Comparison of ENCODE assay signal across 8 cellular contexts in genomic region chr3:134485620-134486576, GRCh38. TPM values are rescaled to one million over a fixed set of nuclear protein-coding genes. Genes with fewer than 3 reads are reported as not detected.
DNase-seq lines count a peak whose midpoint lies in the region; ATAC-seq and TF ChIP-seq lines count a peak whose summit lies in the region.

ANAPC13 (minus strand) TSS chr3:134485985; CDS start chr3:134482904, 3,081 bp downstream.
CEP63 (plus strand) TSS chr3:134486057; CDS start chr3:134495321, 9,264 bp downstream.

- no peaks in the 10 kb centered on the region for H3K27me3 Mint-ChIP-seq in progenitor cell of endocrine pancreas

- intact Hi-C loops in T-helper 1 cell treated with Interleukin-12 subunit alpha and Interleukin-12 subunit beta and Interleukin-4 antibody, amounts not matched to agents 30 ng/mL and 1 ng/mL, for 36 hours (cut with micrococcal nuclease), result loop anchor here (1.0 to 10.0 kb wide), 14 partner anchors 10 to 1766 kb away; partner anchors contain the start of genes CDV3, MSL2, NPHP3 and PCCB
- intact Hi-C loops in left cardiac atrium (cut with DNase I), result no loop called here

- peak; percentile 93 for DNase-seq in GM13976 (ENCODE audit: low spot score)
- peak; percentile 99 for DNase-seq in NCI-H146 treated with DMSO at 0.1 percent for 48 hours (lab: John Stamatoyannopoulos, UW; ENCODE audit: unreplicated experiment)
- peak; percentile 98 for DNase-seq in amniotic epithelial cell (ENCODE audit: low read depth)
- DNase-seq in left cardiac atrium, result peak; percentile 94
- peak; percentile 76 for DNase-seq in progenitor cell of endocrine pancreas (ENCODE audit: low spot score, unreplicated experiment)
- DNase-seq in ureter (ENCODE audit: low spot score), result peak; percentile 95

- H3K4me3 Mint-ChIP-seq in progenitor cell of endocrine pancreas (ENCODE audit: low read depth), result peak within 1 kb of the TSS; percentile 99

- H3K4me1 Mint-ChIP-seq in progenitor cell of endocrine pancreas (ENCODE audit: low read depth), result peaks cover 24% of the 10 kb centered on the region

- H3K27ac Mint-ChIP-seq in progenitor cell of endocrine pancreas, result peak within 1 kb of the TSS; percentile 97

- TF ChIP-seq CTCF in GM13976 (IDR thresholded peaks at IDR 0.05; ENCODE audit: borderline replicate concordance, control extremely low read depth, extremely low read depth, insufficient read depth, missing control alignments) (no peak), progenitor cell of endocrine pancreas (IDR thresholded peaks at IDR 0.05; ENCODE audit: unreplicated experiment) (no peak)

- in situ Hi-C loops in GM13976 (cut with MboI; ENCODE audit: low sequenced_read_pairs, unreplicated experiment), result no loop called here

- peak; percentile 82 for ATAC-seq in HG02870 (IDR thresholded peaks at IDR 0.05; ENCODE audit: unreplicated experiment)
- ATAC-seq in left cardiac atrium, result peak; percentile 95

- no peaks in the 10 kb centered on the region for H3K9me3 Mint-ChIP-seq in progenitor cell of endocrine pancreas (ENCODE audit: low read depth)

- peaks cover 13% of the 10 kb centered on the region for H3K36me3 Mint-ChIP-seq in progenitor cell of endocrine pancreas (ENCODE audit: insufficient read depth)

RNA-seq across cellular contexts. Expression of gene ANAPC13, which starts in this region (rescaled TPM):
- 19.8 and 22.9 TPM in 2 replicates for total RNA-seq in T-helper 1 cell treated with Interleukin-12 subunit alpha and Interleukin-12 subunit beta and Interleukin-4 antibody, amounts not matched to agents 30 ng/mL and 1 ng/mL, for 36 hours
- total RNA-seq in left cardiac atrium (10 to 100 TPM; 63.2 to 83.9 TPM), progenitor cell of endocrine pancreas (63.9 and 67.0 TPM in 2 replicates), ureter (50.9 TPM)

RNA-seq across cellular contexts. Expression of gene CEP63, which starts in this region (rescaled TPM):
- 25.9 and 26.3 TPM in 2 replicates for total RNA-seq in T-helper 1 cell treated with Interleukin-12 subunit alpha and Interleukin-12 subunit beta and Interleukin-4 antibody, amounts not matched to agents 30 ng/mL and 1 ng/mL, for 36 hours
- total RNA-seq in left cardiac atrium, result 10 to 100 TPM; 30.2 to 31.7 TPM
- 24.7 and 25.7 TPM in 2 replicates for total RNA-seq in progenitor cell of endocrine pancreas
- 37.6 TPM for total RNA-seq in ureter

Comparison
In these comparisons a context has a peak if more than half of its experiments do, and no peak if none do; other contexts are left out.
1. Peak in every context shown above with its lines: DNase-seq and ATAC-seq.